8 cellular contexts compared by ENCODE assay signal in genomic region chr17:79808763-79809529, GRCh38. TPM values are rescaled to one million over a fixed set of nuclear protein-coding genes. Genes with fewer than 3 reads are reported as not detected.
A peak's percentile ranks its signal among the peaks of the same experiment; 100 is the strongest.
DNase-seq lines count a peak whose midpoint lies in the region; ATAC-seq and TF ChIP-seq lines count a peak whose summit lies in the region.

No MANE protein-coding gene starts in this region.

- intact Hi-C loops in right cardiac atrium (cut with DNase I), result loop anchor here in 2 of 4 donors (5.0 to 10.0 kb wide), 2 partner anchors 33 to 186 kb away; no protein-coding TSS in a partner anchor

- no peak for TF ChIP-seq CTCF in type B pancreatic cell (conservative IDR thresholded peaks at IDR 0.05)

- H3K9ac ChIP-seq in Karpas-422 (ENCODE audit: low read length), result peak overlapping the region; percentile 72; the same call in 1 of the 2 replicates

- peaks cover 66% of the 10 kb centered on the region for H3K27me3 Mint-ChIP-seq in T-helper 17 cell
- H3K27me3 Mint-ChIP-seq in type B pancreatic cell, result peaks cover 69% of the 10 kb centered on the region

- H3K4me1 ChIP-seq in Karpas-422 (ENCODE audit: low read length), result peaks cover 58% of the 10 kb centered on the region
- H3K4me1 ChIP-seq in right cardiac atrium (ENCODE audit: control insufficient read depth, insufficient read depth, low read length), result peaks cover 5% of the 10 kb centered on the region

- no peak overlapping the region for H2AFZ ChIP-seq in Karpas-422 (ENCODE audit: low read length)

- H3K36me3 Mint-ChIP-seq in T-helper 17 cell (ENCODE audit: low read depth), result peaks cover 2% of the 10 kb centered on the region
- peaks cover 4% of the 10 kb centered on the region for H3K36me3 Mint-ChIP-seq in type B pancreatic cell

- no peaks in the 10 kb centered on the region for H3K36me3 ChIP-seq in Karpas-422 (ENCODE audit: insufficient read depth, low read length)

- no peaks in the 10 kb centered on the region for H3K27me3 ChIP-seq in Karpas-422 (ENCODE audit: low read length)
- no peaks in the 10 kb centered on the region for H3K27me3 ChIP-seq in right cardiac atrium (ENCODE audit: control insufficient read depth, insufficient read depth)

- H3K79me2 ChIP-seq in Karpas-422 (ENCODE audit: low read length), result no peaks in the 10 kb centered on the region

- no peaks in the 10 kb centered on the region for H3K9me2 ChIP-seq in Karpas-422 (replicated peaks; ENCODE audit: insufficient read depth, low read length)

- peaks cover 24% of the 10 kb centered on the region for H3K4me1 Mint-ChIP-seq in T-helper 17 cell
- peaks cover 23% of the 10 kb centered on the region for H3K4me1 Mint-ChIP-seq in type B pancreatic cell (ENCODE audit: unreplicated experiment)

- no peak overlapping the region; the same call in 1 of the 2 replicates for H3K4me3 ChIP-seq in Karpas-422 (ENCODE audit: low read length)
- no peak overlapping the region for H3K4me3 ChIP-seq in right cardiac atrium (ENCODE audit: low read length)

- H4K20me1 ChIP-seq in Karpas-422 (ENCODE audit: insufficient read depth, low read depth, low read length), result no peaks in the 10 kb centered on the region

- in situ Hi-C loops in G401 (cut with HindIII; ENCODE audit: low sequenced_read_pairs), result no loop called here

- H3K4me2 ChIP-seq in Karpas-422 (ENCODE audit: low read depth, low read length, poor library complexity, severe bottlenecking), result no peak overlapping the region

- H3K27ac ChIP-seq in Karpas-422 (ENCODE audit: low read length), result no peak overlapping the region
- H3K27ac ChIP-seq in right cardiac atrium (ENCODE audit: low read length), result no peak overlapping the region

- H3K9me3 Mint-ChIP-seq in type B pancreatic cell, result no peaks in the 10 kb centered on the region

- ATAC-seq in T-helper 17 cell (no peak), right cardiac atrium (peak; percentile 3 to 20)

- H3K27ac Mint-ChIP-seq in T-helper 17 cell (peak overlapping the region; percentile 43), type B pancreatic cell (peak overlapping the region; percentile 85)

- 21% methylated on average over 20 of the region's 20 CpGs for WGBS in right cardiac atrium

- peak; percentile 67 for DNase-seq in G401 (ENCODE audit: low spot score)
- peak; percentile 61 for DNase-seq in Karpas-422
- no peak for DNase-seq in T-helper 17 cell
- DNase-seq in right cardiac atrium, result peak; percentile 15 to 51 (median 39)
- DNase-seq in type B pancreatic cell (ENCODE audit: extremely low spot score, unreplicated experiment), result no peak
- DNase-seq in medulla oblongata (ENCODE audit: extremely low spot score), result no peak
- DNase-seq in ureter (ENCODE audit: low spot score), result no peak
- DNase-seq in GOT3 (lab: John Stamatoyannopoulos, UW), result no peak

- H3K9me3 ChIP-seq in Karpas-422 (ENCODE audit: low read length), result no peaks in the 10 kb centered on the region
- no peaks in the 10 kb centered on the region for H3K9me3 ChIP-seq in T-helper 17 cell (ENCODE audit: control insufficient read depth, low read length, poor library complexity, severe bottlenecking)
- no peaks in the 10 kb centered on the region for H3K9me3 ChIP-seq in right cardiac atrium (ENCODE audit: control insufficient read depth, low read length)

- H3K4me3 Mint-ChIP-seq in T-helper 17 cell, result peak overlapping the region; percentile 72
- H3K4me3 Mint-ChIP-seq in type B pancreatic cell, result peak overlapping the region; percentile 78

RNA-seq across cellular contexts. Expression of gene CBX8, which starts 12.1 kb away (rescaled TPM):
- total RNA-seq in G401 (2014; rRNA removed; shearing (Covaris generic)), result 15.8 and 18.8 TPM in 2 replicates
- total RNA-seq in Karpas-422 (2014; rRNA removed; shearing (Covaris generic); ENCODE audit: low replicate concordance), result 8.0 and 26.4 TPM in 2 replicates
- total RNA-seq in T-helper 17 cell (1 to 10 TPM; 2.5 to 3.6 TPM), right cardiac atrium (1 to 10 TPM; 2.4 to 7.3 (median 5.5) TPM), type B pancreatic cell (ENCODE audit: low replicate concordance) (13.3 and 16.0 TPM in 2 replicates), ureter (6.5 TPM)
- 3.8 TPM for polyA plus RNA-seq in right cardiac atrium

RNA-seq across cellular contexts. Expression of gene CBX4, which starts 30.3 kb away (rescaled TPM):
- 13.5 and 20.9 TPM in 2 replicates for total RNA-seq in G401 (2014; rRNA removed; shearing (Covaris generic))
- 33.3 and 86.5 TPM in 2 replicates for total RNA-seq in Karpas-422 (2014; rRNA removed; shearing (Covaris generic); ENCODE audit: low replicate concordance)
- total RNA-seq in T-helper 17 cell (100 to 1,000 TPM; 103 to 110 TPM), right cardiac atrium (10 to 100 TPM; 26.9 to 32.6 (median 30.3) TPM), type B pancreatic cell (ENCODE audit: low replicate concordance) (39.6 and 76.2 TPM in 2 replicates), ureter (36.7 TPM)
- 19.8 TPM for polyA plus RNA-seq in right cardiac atrium

RNA-seq across cellular contexts. Expression of gene CBX2, which starts 31.0 kb away (rescaled TPM):
- 35.8 and 48.4 TPM in 2 replicates for total RNA-seq in G401 (2014; rRNA removed; shearing (Covaris generic))
- total RNA-seq in Karpas-422 (2014; rRNA removed; shearing (Covaris generic); ENCODE audit: low replicate concordance), result 4.8 and 8.4 TPM in 2 replicates
- total RNA-seq in T-helper 17 cell (under 1 TPM in 1 of 2 donors, not detected in 1; 0.18 TPM), right cardiac atrium (1 to 10 TPM; 1.5 to 3.5 (median 2.4) TPM), type B pancreatic cell (ENCODE audit: low replicate concordance) (21.6 and 72.0 TPM in 2 replicates), ureter (3.8 TPM)
- polyA plus RNA-seq in right cardiac atrium, result 2.4 TPM

Comparison
In these comparisons a context has a peak if more than half of its experiments do, and no peak if none do; other contexts are left out.
1. DNase-seq: peak in G401 (single experiment), Karpas-422 (single experiment) and right cardiac atrium (3 of 3); none in T-helper 17 cell (0 of 3), type B pancreatic cell (single experiment), medulla oblongata (single experiment), ureter (single experiment) and GOT3 (single experiment).